Comparison of ENCODE assay signal across 9 cellular contexts in the genomic region with DNA sequence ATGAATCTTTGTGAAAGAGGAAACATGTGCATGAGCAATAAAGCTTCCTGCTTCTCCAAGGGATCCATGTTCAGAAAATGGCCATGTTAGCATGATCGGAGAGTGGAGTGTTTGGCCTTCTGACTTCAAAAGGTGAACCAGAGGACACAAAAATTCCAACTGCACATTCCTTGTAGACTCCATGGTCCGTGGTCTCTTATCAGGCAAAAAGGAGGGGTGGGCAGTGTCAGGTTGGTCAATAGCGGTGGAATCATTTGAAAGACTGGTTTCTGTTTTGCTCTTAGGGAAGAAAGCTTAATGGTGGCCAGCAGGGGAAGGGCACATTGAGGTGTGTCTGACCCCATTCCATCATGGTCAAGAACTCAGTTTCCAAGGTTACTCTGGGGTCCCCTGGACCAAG.
"Had no signal": no experiment of that assay in that cellular context is flagged by ENCODE, and none has a peak within 500 bp of the region (broad histone marks: within the 10 kb centered on the region; RNA-seq: fewer than 3 reads in every experiment).

No MANE protein-coding gene starts in this region.

- H3K36me3 ChIP-seq: ovary, stomach, thoracic aorta had no signal

- H3K4me1 Mint-ChIP-seq: activated naive CD4-positive, alpha-beta T cell treated with anti-CD3 and anti-CD28 coated beads, Interleukin-2, amount 10 ng/mL, durations not matched to agents 7 days and 5 days; nephron progenitor cell had no signal

- H3K4me3 ChIP-seq: ovary, stomach, thoracic aorta had no signal

- H3K9me3 ChIP-seq: ovary, stomach, thoracic aorta had no signal

- H3K9me3 Mint-ChIP-seq: activated naive CD4-positive, alpha-beta T cell treated with anti-CD3 and anti-CD28 coated beads, Interleukin-2, amount 10 ng/mL, durations not matched to agents 7 days and 5 days; activated T-helper 2 cell treated with anti-CD3 and anti-CD28 coated beads, Interferon-gamma antibody, Interleukin-2, Interleukin-4, amounts not matched to agents 10 μg/mL and 5 μg/mL and 100 μg/mL, durations not matched to agents 14 hours and 24 hours and 36 hours; nephron progenitor cell had no signal

- H3K4me3 Mint-ChIP-seq: activated naive CD4-positive, alpha-beta T cell treated with anti-CD3 and anti-CD28 coated beads, Interleukin-2, amount 10 ng/mL, durations not matched to agents 7 days and 5 days; nephron progenitor cell had no signal

- H3K27ac ChIP-seq: ovary, stomach, thoracic aorta had no signal

- H3K27me3 ChIP-seq: ovary, stomach had no signal

- H3K27ac Mint-ChIP-seq: activated naive CD4-positive, alpha-beta T cell treated with anti-CD3 and anti-CD28 coated beads, Interleukin-2, amount 10 ng/mL, durations not matched to agents 7 days and 5 days; activated T-helper 2 cell treated with anti-CD3 and anti-CD28 coated beads, Interferon-gamma antibody, Interleukin-2, Interleukin-4, amounts not matched to agents 10 μg/mL and 5 μg/mL and 100 μg/mL, durations not matched to agents 14 hours and 24 hours and 36 hours; nephron progenitor cell had no signal

- H3K36me3 Mint-ChIP-seq: activated naive CD4-positive, alpha-beta T cell treated with anti-CD3 and anti-CD28 coated beads, Interleukin-2, amount 10 ng/mL, durations not matched to agents 7 days and 5 days had no signal

- H3K27me3 Mint-ChIP-seq: activated naive CD4-positive, alpha-beta T cell treated with anti-CD3 and anti-CD28 coated beads, Interleukin-2, amount 10 ng/mL, durations not matched to agents 7 days and 5 days had no signal

- DNase-seq: activated naive CD4-positive, alpha-beta T cell treated with anti-CD3 and anti-CD28 coated beads, Interleukin-2, amount 10 ng/mL, durations not matched to agents 7 days and 5 days; effector CD4-positive, alpha-beta T cell; nephron progenitor cell; ovary; stimulated activated CD4-positive, alpha-beta T cell treated with anti-CD3 and anti-CD28 coated beads, Interleukin-15, amount 100 ng/mL, for 24 hours; stimulated activated CD4-positive, alpha-beta T cell treated with anti-CD3 and anti-CD28 coated beads, Interleukin-4, amount 100 ng/mL, for 24 hours; stomach had no signal
